Comparison of ENCODE assay signal across 8 cellular contexts in the genomic region with DNA sequence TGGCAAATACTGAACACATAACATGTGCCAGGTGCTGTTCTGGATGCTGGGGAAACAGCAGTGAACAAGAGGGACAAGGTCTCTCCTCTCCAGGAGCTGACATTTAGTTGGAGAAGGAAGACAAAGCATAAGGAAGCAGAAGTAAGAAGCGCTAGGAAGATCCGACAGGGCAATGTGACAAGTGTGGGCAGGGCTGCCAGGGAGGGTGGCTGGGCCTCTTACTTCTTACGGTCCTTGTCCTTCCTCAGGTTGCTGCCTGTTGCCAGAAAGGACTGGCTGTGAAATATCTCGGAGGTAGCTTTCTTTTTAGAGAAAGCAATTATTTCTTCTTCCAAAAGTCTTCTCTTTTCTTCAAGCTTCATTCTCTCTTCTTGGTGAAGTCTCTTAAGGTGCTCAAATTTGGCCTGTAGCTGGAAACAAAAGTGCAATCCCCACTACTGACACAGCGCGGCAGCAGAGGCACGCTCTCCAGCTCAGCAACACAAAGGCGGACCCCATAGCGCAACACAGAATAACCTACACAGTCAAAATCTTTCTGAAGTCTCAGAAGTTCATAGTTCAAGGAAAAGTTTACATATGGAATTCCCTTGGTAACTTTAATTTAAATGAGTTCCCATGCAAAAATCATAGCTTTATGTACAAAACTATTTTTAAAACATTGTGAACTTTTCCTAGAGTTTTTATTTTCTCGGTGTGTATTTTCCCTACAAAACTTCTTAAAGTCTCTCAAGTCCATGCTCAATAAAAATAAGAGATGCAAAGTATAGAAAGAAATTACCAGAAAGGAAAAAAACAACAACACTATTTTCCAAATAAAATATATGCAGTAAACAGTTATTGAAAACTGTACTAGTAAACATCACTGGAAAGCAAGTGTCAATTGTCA.
DNase-seq lines count a peak whose midpoint lies in the region; ATAC-seq, FAIRE-seq and TF ChIP-seq lines count a peak whose summit lies in the region.

No MANE protein-coding gene starts in this region.

- intact Hi-C loops in breast epithelium (cut with DNase I; ENCODE audit: low total_unique reads) = no loop called here

- H3K36me3 ChIP-seq in WERI-Rb-1 (no peaks in the 10 kb centered on the region), breast epithelium (no peaks in the 10 kb centered on the region)

- TF ChIP-seq CTCF in WERI-Rb-1 (IDR thresholded peaks at IDR 0.05; ENCODE audit: low read depth, low read length) = peak; percentile 87
- TF ChIP-seq CTCF in breast epithelium (IDR thresholded peaks at IDR 0.05) = peak; percentile 78 to 97 (median 94)

- H3K4me3 ChIP-seq in WERI-Rb-1 (ENCODE audit: low read depth, low read length) = no peak overlapping the region
- no peak overlapping the region for H3K4me3 ChIP-seq in breast epithelium

- no peak for ATAC-seq in GM21390 (IDR thresholded peaks at IDR 0.05; ENCODE audit: unreplicated experiment)

- TF ChIP-seq POLR2A in breast epithelium (IDR thresholded peaks at IDR 0.05) = no peak

- no peaks in the 10 kb centered on the region for H3K4me1 ChIP-seq in breast epithelium

- H3K9me3 ChIP-seq in WERI-Rb-1 (ENCODE audit: severe bottlenecking) = no peaks in the 10 kb centered on the region
- H3K9me3 ChIP-seq in breast epithelium = no peaks in the 10 kb centered on the region

- no peaks in the 10 kb centered on the region for H3K27me3 ChIP-seq in WERI-Rb-1 (ENCODE audit: insufficient read depth, low read depth, severe bottlenecking)
- H3K27me3 ChIP-seq in breast epithelium = no peaks in the 10 kb centered on the region

- no peak overlapping the region for H3K27ac ChIP-seq in WERI-Rb-1
- no peak overlapping the region for H3K27ac ChIP-seq in breast epithelium

- DNase-seq in HCEC 1CT (peak; percentile 51), NCI-H1105 treated with DMSO at 0.1 percent for 48 hours (lab: John Stamatoyannopoulos, UW) (peak; percentile 17), WERI-Rb-1 (peak; percentile 60), breast epithelium (ENCODE audit: low spot score in 2 of 2) (peak in 1 of 2 donors; percentile 34), islet precursor cell (peak; percentile 80)
- peak; percentile 25 for DNase-seq in stimulated activated CD4-positive, alpha-beta T cell treated with anti-CD3 and anti-CD28 coated beads, Interleukin-2, amount 100 ng/mL, for 4 hours (ENCODE audit: low read depth)

- peak; percentile 93 for FAIRE-seq in G401.6 (lab: Jason Lieb, UNC)
